In the genomic region with DNA sequence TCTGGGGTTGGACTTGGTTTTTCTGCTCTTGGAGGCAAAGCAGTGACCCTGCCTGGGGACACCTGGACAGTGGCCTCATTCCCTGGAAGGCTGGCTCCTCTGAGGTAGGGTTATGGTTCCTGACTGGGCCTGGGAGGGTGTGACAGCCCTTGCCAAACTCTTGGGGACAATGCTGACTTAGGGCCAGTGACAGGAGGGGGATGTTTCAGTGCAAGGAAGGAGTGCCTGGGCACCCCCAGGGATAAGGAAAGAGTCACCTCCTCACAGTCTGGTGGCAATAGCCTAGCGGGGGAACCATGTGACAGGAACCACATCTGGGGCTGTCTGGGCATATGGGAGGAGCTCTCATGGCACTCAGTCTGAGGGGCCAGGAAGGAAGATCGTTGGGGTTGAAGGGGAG, we compare ENCODE assay signal across 24 cellular contexts.
"Had no signal": no experiment of that assay in that cellular context is flagged by ENCODE, and none has a peak within 500 bp of the region (broad histone marks: within the 10 kb centered on the region; RNA-seq: fewer than 3 reads in every experiment).

No MANE protein-coding gene starts in this region.

- H3K36me3 ChIP-seq: brain microvascular endothelial cell, gastrocnemius medialis, heart left ventricle had no signal

- H3K4me3 ChIP-seq: gastrocnemius medialis, heart left ventricle had no signal

- H3K27me3 ChIP-seq: brain microvascular endothelial cell, gastrocnemius medialis, heart left ventricle had no signal

- ATAC-seq: activated naive CD4-positive, alpha-beta T cell treated with anti-CD3 and anti-CD28 coated beads, Interleukin-2, amount 50 U/mL, for 72 hours; activated T-cell treated with anti-CD3 and anti-CD28 coated beads, Interleukin-2, amount 50 U/mL, for 72 hours; esophagus mucosa; foreskin keratinocyte; gastrocnemius medialis; heart left ventricle had no signal

- DNase-seq: activated CD4-positive, alpha-beta memory T cell treated with anti-CD3 and anti-CD28 coated beads, Interleukin-2, amount 10 ng/mL, durations not matched to agents 7 days and 5 days; activated CD4-positive, alpha-beta T cell treated with anti-CD3 and anti-CD28 coated beads for 1 hour; activated CD4-positive, alpha-beta T cell treated with anti-CD3 and anti-CD28 coated beads for 4 hours; activated CD4-positive, alpha-beta T cell treated with anti-CD3 and anti-CD28 coated beads, Interleukin-2, amount 10 ng/mL, durations not matched to agents 7 days and 5 days; activated CD4-positive, alpha-beta T cell treated with anti-CD3 and anti-CD28 coated beads, Interleukin-2, amount 50 U/mL, for 4 hours; activated CD8-positive, alpha-beta memory T cell treated with anti-CD3 and anti-CD28 coated beads, Interleukin-2, amount 50 U/mL, for 48 hours; activated gamma-delta T cell; activated naive CD4-positive, alpha-beta T cell; activated naive CD4-positive, alpha-beta T cell treated with anti-CD3 and anti-CD28 coated beads, Interleukin-2, amount 10 ng/mL, durations not matched to agents 7 days and 5 days; activated naive CD8-positive, alpha-beta T cell treated with anti-CD3 and anti-CD28 coated beads, Interleukin-2, amount 10 ng/mL, durations not matched to agents 7 days and 5 days; activated T-cell treated with anti-CD3 and anti-CD28 coated beads for 4 hours; activated T-cell treated with anti-CD3 and anti-CD28 coated beads, Interleukin-2, amount 50 U/mL, for 24 hours; activated T-cell treated with anti-CD3 and anti-CD28 coated beads, Interleukin-2, amount 50 U/mL, for 72 hours; brain microvascular endothelial cell; caudate nucleus; effector CD8-positive, alpha-beta T cell; foreskin keratinocyte; gastrocnemius medialis; glutamatergic neuron; heart left ventricle; T-helper 1 cell; T-helper 2 cell had no signal

- H3K27ac ChIP-seq: brain microvascular endothelial cell, foreskin keratinocyte, gastrocnemius medialis, heart left ventricle had no signal

- H3K9me3 ChIP-seq: gastrocnemius medialis had no signal

- H3K4me1 ChIP-seq: foreskin keratinocyte, gastrocnemius medialis, heart left ventricle had no signal
